ENCODE assay signal across 1 cellular context in the genomic region with DNA sequence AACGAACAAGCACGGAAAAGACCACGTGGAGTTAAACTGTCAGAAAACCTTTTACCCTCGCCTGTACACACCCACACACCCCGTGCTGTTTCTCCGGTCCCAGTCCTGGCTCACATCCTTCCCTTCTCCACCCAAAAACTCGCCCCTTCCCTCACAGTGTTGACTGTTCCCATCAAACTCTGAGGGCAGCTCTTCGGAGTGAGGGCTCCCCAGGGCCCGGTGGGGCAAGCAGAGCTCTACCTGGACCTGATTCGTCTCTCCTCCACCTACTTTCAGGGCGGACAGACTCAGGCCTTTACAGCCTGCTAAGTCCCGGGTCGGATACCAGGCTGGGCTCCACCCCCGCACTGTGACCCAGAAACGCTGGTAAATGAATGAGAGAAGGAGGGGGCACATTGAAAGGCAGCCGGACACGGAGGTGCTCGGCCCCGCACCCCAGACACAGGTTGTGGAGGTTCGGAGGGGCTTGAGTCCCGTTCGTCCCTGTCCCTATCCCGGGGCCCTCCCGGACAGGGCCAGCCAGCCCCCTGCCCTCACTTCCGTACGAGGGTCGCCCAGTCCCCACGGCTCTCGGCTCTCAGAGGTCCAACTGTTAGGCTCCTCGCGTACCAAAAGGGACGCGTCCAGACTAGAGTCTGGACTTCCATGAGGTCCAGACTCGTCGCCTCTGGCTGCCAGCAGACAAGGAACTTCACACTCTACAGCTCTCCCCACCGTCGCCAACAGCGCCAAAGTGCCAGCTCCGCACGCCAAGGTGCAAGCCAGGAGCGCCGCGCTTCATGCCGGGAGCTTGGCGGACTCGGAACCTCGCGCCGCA.
TF ChIP-seq lines count a peak whose summit lies in the region.

No MANE protein-coding gene starts in this region.

TF ChIP-seq in SK-N-SH, 30 proteins besides CTCF, POLR2A, EP300 and RAD21:
- no peak for TF ChIP-seq RCOR1 (IDR thresholded peaks at IDR 0.05; ENCODE audit: low read length)
